19 cellular contexts compared by ENCODE assay signal in genomic region chr7:138978541-138979184, GRCh38. TPM values are rescaled to one million over a fixed set of nuclear protein-coding genes. Genes with fewer than 3 reads are reported as not detected.
DNase-seq lines count a peak whose midpoint lies in the region; TF ChIP-seq lines count a peak whose summit lies in the region.
"Had no signal": no experiment of that assay in that cellular context is flagged by ENCODE, and none has a peak within 500 bp of the region (broad histone marks: within the 10 kb centered on the region; RNA-seq: fewer than 3 reads in every experiment).

No MANE protein-coding gene starts in this region.

- DNase-seq in NCI-H510A treated with DMSO at 0.1 percent for 48 hours (lab: John Stamatoyannopoulos, UW) = peak; percentile 13
- DNase-seq in NCI-H510A (lab: John Stamatoyannopoulos, UW) = no peak
- DNase-seq in NCI-H69 (lab: John Stamatoyannopoulos, UW) = peak; percentile 48
- DNase-seq in glutamatergic neuron = no peak
- DNase-seq in progenitor cell of endocrine pancreas (ENCODE audit: low spot score, unreplicated experiment) = no peak
- DNase-seq in left ventricle myocardium inferior = no peak
- DNase-seq in HAP-1 (ENCODE audit: low spot score in 2 of 2) = no peak
- no peak for DNase-seq in AG08396 (ENCODE audit: low spot score)
- DNase-seq: activated CD4-positive, alpha-beta T cell treated with anti-CD3 and anti-CD28 coated beads, Interleukin-2, amount 50 U/mL, for 4 hours; activated effector memory CD4-positive, alpha-beta T cell treated with anti-CD3 and anti-CD28 coated beads, Interleukin-2, amount 50 U/mL, for 16 hours; C1 segment of cervical spinal cord; cortex of kidney; GDM1; NCI-H187 treated with DMSO at 0.1 percent for 48 hours; NCI-H446 treated with DMSO at 0.1 percent for 48 hours; right lobe of liver; SIG-M5 had no signal

- peaks cover 6% of the 10 kb centered on the region for H3K36me3 Mint-ChIP-seq in glutamatergic neuron (ENCODE audit: unreplicated experiment)
- H3K36me3 Mint-ChIP-seq in progenitor cell of endocrine pancreas (ENCODE audit: insufficient read depth) = peaks cover 1% of the 10 kb centered on the region

- intact Hi-C loops in left ventricle myocardium inferior (cut with micrococcal nuclease) = no loop called here

- H3K27me3 Mint-ChIP-seq in glutamatergic neuron (ENCODE audit: unreplicated experiment) (peaks cover 15% of the 10 kb centered on the region), progenitor cell of endocrine pancreas (no peaks in the 10 kb centered on the region)

- H3K4me1 Mint-ChIP-seq in glutamatergic neuron (ENCODE audit: low read depth, unreplicated experiment) (peaks cover 35% of the 10 kb centered on the region), progenitor cell of endocrine pancreas (ENCODE audit: low read depth) (peaks cover 40% of the 10 kb centered on the region)

- H3K9me3 ChIP-seq in left ventricle myocardium inferior (replicated peaks) (no peaks in the 10 kb centered on the region), HAP-1 (no peaks in the 10 kb centered on the region)
- H3K9me3 ChIP-seq: right lobe of liver, vagina had no signal

- H3K4me1 ChIP-seq in left ventricle myocardium inferior = peaks cover 26% of the 10 kb centered on the region
- H3K4me1 ChIP-seq in HAP-1 = peaks cover 36% of the 10 kb centered on the region

- no peaks in the 10 kb centered on the region for H3K36me3 ChIP-seq in left ventricle myocardium inferior
- no peaks in the 10 kb centered on the region for H3K36me3 ChIP-seq in HAP-1 (replicated peaks)
- H3K36me3 ChIP-seq: right lobe of liver, vagina had no signal

- H3K9me3 Mint-ChIP-seq in glutamatergic neuron (ENCODE audit: unreplicated experiment) = peaks cover 20% of the 10 kb centered on the region
- H3K9me3 Mint-ChIP-seq in progenitor cell of endocrine pancreas (ENCODE audit: low read depth) = no peaks in the 10 kb centered on the region

- H3K27me3 ChIP-seq in left ventricle myocardium inferior (ENCODE audit: low read depth) (no peaks in the 10 kb centered on the region), HAP-1 (ENCODE audit: low read depth) (no peaks in the 10 kb centered on the region)
- H3K27me3 ChIP-seq: right lobe of liver, vagina had no signal

- TF ChIP-seq CTCF in glutamatergic neuron (IDR thresholded peaks at IDR 0.05; ENCODE audit: partially characterized antibody, unreplicated experiment) = no peak
- TF ChIP-seq CTCF in progenitor cell of endocrine pancreas (IDR thresholded peaks at IDR 0.05; ENCODE audit: unreplicated experiment) = no peak
- no peak for TF ChIP-seq CTCF in left ventricle myocardium inferior (IDR thresholded peaks at IDR 0.05; ENCODE audit: borderline replicate concordance)

- H3K27ac Mint-ChIP-seq in glutamatergic neuron (ENCODE audit: unreplicated experiment) (peak overlapping the region; percentile 10), progenitor cell of endocrine pancreas (no peak overlapping the region)

- in situ Hi-C loops in HAP-1 (cut with MboI; ENCODE audit: low sequenced_read_pairs) = no loop called here

- H3K4me3 ChIP-seq in left ventricle myocardium inferior = no peak overlapping the region
- H3K4me3 ChIP-seq in HAP-1 = no peak overlapping the region
- H3K4me3 ChIP-seq: right lobe of liver, vagina had no signal

- peak overlapping the region; percentile 93 for H3K4me3 Mint-ChIP-seq in glutamatergic neuron (ENCODE audit: unreplicated experiment)
- H3K4me3 Mint-ChIP-seq in progenitor cell of endocrine pancreas (ENCODE audit: low read depth) = peak overlapping the region; percentile 92

- H3K27ac ChIP-seq in left ventricle myocardium inferior (replicated peaks) = no peak overlapping the region
- H3K27ac ChIP-seq: right lobe of liver, vagina had no signal

RNA-seq across cellular contexts. Expression of gene KIAA1549, which starts 2.5 kb away (rescaled TPM):
- total RNA-seq in glutamatergic neuron (ENCODE audit: unreplicated experiment) = 40.2 TPM
- total RNA-seq in progenitor cell of endocrine pancreas = 43.1 and 45.8 TPM in 2 replicates
- total RNA-seq in left ventricle myocardium inferior = 2.1 TPM

RNA-seq across cellular contexts. Expression of gene ZC3HAV1L, which starts 57.2 kb away (rescaled TPM):
- total RNA-seq in glutamatergic neuron (ENCODE audit: unreplicated experiment) = 5.8 TPM
- 16.5 and 18.2 TPM in 2 replicates for total RNA-seq in progenitor cell of endocrine pancreas
- total RNA-seq in left ventricle myocardium inferior = 3.4 TPM
- total RNA-seq: osteocyte had no signal

Comparison
In these comparisons a context has a peak if more than half of its experiments do, and no peak if none do; other contexts are left out.
1. DNase-seq: peak in NCI-H510A treated with DMSO at 0.1 percent for 48 hours (single experiment) and NCI-H69 (single experiment); none in NCI-H510A (single experiment), glutamatergic neuron (single experiment), progenitor cell of endocrine pancreas (single experiment), left ventricle myocardium inferior (single experiment), HAP-1 (0 of 2) and AG08396 (single experiment).
2. RNA of gene KIAA1549, which starts 2.5 kb away (total RNA-seq): 43.1 to 45.8 TPM in progenitor cell of endocrine pancreas and 40.2 TPM in glutamatergic neuron (single experiment); 2.1 TPM in left ventricle myocardium inferior (single experiment); every median in the first group is over 10 times any median in the second.